ENCODE assay signal across 2 cellular contexts in genomic region chr2:112764071-112765044, GRCh38.
TF ChIP-seq lines count a peak whose summit lies in the region.

Gene CKAP2L, minus strand, starts transcription at chr2:112764609. Its CDS starts 11 bp downstream, at chr2:112764598.

TF ChIP-seq in HCT116, 20 proteins besides CTCF, POLR2A, EP300 and RAD21 (continued from another document):
- TF ChIP-seq EZH2 (IDR thresholded peaks at IDR 0.05): no peak
- no peak for TF ChIP-seq CBX3 (IDR thresholded peaks at IDR 0.05; ENCODE audit: low read depth)
- no peak for TF ChIP-seq JUND (IDR thresholded peaks at IDR 0.05)
- peak; percentile 82 for TF ChIP-seq TCF7L2 (IDR thresholded peaks at IDR 0.05; ENCODE audit: borderline replicate concordance, extremely low read depth, insufficient read depth, insufficient read length)
- peak; percentile 99 for TF ChIP-seq SIN3A (IDR thresholded peaks at IDR 0.05; ENCODE audit: low read depth)
- peak; percentile 73 for TF ChIP-seq EGR1 (IDR thresholded peaks at IDR 0.05; ENCODE audit: low read depth)
- TF ChIP-seq, protein P1, sequence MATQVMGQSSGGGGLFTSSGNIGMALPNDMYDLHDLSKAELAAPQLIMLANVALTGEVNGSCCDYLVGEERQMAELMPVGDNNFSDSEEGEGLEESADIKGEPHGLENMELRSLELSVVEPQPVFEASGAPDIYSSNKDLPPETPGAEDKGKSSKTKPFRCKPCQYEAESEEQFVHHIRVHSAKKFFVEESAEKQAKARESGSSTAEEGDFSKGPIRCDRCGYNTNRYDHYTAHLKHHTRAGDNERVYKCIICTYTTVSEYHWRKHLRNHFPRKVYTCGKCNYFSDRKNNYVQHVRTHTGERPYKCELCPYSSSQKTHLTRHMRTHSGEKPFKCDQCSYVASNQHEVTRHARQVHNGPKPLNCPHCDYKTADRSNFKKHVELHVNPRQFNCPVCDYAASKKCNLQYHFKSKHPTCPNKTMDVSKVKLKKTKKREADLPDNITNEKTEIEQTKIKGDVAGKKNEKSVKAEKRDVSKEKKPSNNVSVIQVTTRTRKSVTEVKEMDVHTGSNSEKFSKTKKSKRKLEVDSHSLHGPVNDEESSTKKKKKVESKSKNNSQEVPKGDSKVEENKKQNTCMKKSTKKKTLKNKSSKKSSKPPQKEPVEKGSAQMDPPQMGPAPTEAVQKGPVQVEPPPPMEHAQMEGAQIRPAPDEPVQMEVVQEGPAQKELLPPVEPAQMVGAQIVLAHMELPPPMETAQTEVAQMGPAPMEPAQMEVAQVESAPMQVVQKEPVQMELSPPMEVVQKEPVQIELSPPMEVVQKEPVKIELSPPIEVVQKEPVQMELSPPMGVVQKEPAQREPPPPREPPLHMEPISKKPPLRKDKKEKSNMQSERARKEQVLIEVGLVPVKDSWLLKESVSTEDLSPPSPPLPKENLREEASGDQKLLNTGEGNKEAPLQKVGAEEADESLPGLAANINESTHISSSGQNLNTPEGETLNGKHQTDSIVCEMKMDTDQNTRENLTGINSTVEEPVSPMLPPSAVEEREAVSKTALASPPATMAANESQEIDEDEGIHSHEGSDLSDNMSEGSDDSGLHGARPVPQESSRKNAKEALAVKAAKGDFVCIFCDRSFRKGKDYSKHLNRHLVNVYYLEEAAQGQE (IDR thresholded peaks at IDR 0.05; ENCODE audit: low read depth): no peak
- peak; percentile 97 for TF ChIP-seq SP1 (IDR thresholded peaks at IDR 0.05; ENCODE audit: low read depth)
- TF ChIP-seq, protein P2, sequence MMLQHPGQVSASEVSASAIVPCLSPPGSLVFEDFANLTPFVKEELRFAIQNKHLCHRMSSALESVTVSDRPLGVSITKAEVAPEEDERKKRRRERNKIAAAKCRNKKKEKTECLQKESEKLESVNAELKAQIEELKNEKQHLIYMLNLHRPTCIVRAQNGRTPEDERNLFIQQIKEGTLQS (IDR thresholded peaks at IDR 0.05): no peak
- TF ChIP-seq MAX (IDR thresholded peaks at IDR 0.05): peak; percentile 89
- TF ChIP-seq ZNF274 (IDR thresholded peaks at IDR 0.05; ENCODE audit: low read depth, low read length): no peak
- TF ChIP-seq SRF (IDR thresholded peaks at IDR 0.05; ENCODE audit: low read depth): no peak
- TF ChIP-seq FOSL1 (IDR thresholded peaks at IDR 0.05; ENCODE audit: low read depth): no peak
- TF ChIP-seq ELF1 (IDR thresholded peaks at IDR 0.05; ENCODE audit: borderline replicate concordance, low read depth): no peak
- TF ChIP-seq CEBPB (IDR thresholded peaks at IDR 0.05; ENCODE audit: low read depth): no peak
- TF ChIP-seq EZH2phosphoT487 (IDR thresholded peaks at IDR 0.05; ENCODE audit: borderline replicate concordance): no peak
- peak; percentile 25 for TF ChIP-seq YY1 (IDR thresholded peaks at IDR 0.05; ENCODE audit: extremely low read depth, insufficient replicate concordance, low read depth, low read length)
- TF ChIP-seq ZFX (IDR thresholded peaks at IDR 0.05): peak; percentile 83
TF ChIP-seq in HCT116: peak in this region for 8.

TF ChIP-seq in neural cell, 6 proteins besides CTCF, POLR2A, EP300 and RAD21:
- TF ChIP-seq, protein P1 (IDR thresholded peaks at IDR 0.05; ENCODE audit: borderline replicate concordance): no peak
- TF ChIP-seq TAF1 (IDR thresholded peaks at IDR 0.05; ENCODE audit: low read depth): no peak
- TF ChIP-seq POLR2AphosphoS5 (IDR thresholded peaks at IDR 0.05): peak; percentile 46
- TF ChIP-seq EZH2 (IDR thresholded peaks at IDR 0.05; ENCODE audit: borderline replicate concordance, insufficient read depth, low read length, poor library complexity, severe bottlenecking): no peak
- TF ChIP-seq MXI1 (conservative IDR thresholded peaks at IDR 0.05; ENCODE audit: poor library complexity, severe bottlenecking): peak; percentile 100
- TF ChIP-seq SMC3 (conservative IDR thresholded peaks at IDR 0.05; ENCODE audit: poor library complexity): peak; percentile 39
